1 cellular context compared by ENCODE assay signal in the genomic region with DNA sequence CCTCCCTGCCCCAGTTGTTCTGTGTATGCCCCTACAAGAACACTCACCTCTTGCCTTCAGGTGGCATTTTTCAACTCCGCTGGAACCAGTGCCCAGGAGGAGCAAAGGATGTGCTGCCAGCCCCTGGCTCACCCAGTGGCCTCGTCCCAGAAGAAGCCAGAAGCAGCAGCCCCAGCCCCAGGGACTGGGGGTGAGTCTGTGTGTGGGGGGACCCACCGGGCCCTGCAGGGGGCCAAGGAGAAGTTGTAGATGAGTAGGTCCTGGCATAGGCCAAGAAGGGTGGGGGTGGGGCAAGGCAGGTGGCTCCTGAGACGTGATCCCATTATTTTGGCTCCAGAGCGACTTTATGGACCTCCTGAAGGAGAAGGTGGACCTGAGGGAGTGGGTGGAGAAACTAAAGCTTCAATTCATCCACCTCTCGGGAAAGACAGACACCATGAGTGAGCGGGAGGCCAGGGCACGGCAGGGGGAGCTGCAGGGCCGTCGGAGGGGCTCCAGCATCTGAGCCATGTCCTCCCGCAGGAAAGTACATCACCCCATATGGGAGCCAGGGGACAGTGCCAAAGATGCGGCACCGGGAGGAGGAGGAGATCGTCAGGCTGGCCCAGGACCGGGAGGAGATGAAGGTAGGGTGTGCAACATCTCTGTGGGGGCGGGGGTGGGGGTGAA.
TF ChIP-seq lines count a peak whose summit lies in the region.

No MANE protein-coding gene starts in this region.

TF ChIP-seq in HepG2, 621 proteins besides CTCF, POLR2A, EP300 and RAD21:
- TF ChIP-seq MIER2 (CRISPR knock-in tag; IDR thresholded peaks at IDR 0.05) (no peak), STAG1 (CRISPR knock-in tag; IDR thresholded peaks at IDR 0.05) (peak; percentile 39)
